Comparison of ENCODE assay signal across 17 cellular contexts in genomic region chr20:4068708-4069107, GRCh38. TPM values are rescaled to one million over a fixed set of nuclear protein-coding genes. Genes with fewer than 3 reads are reported as not detected.
DNase-seq lines count a peak whose midpoint lies in the region; ATAC-seq, FAIRE-seq and TF ChIP-seq lines count a peak whose summit lies in the region.
"Had no signal": no experiment of that assay in that cellular context is flagged by ENCODE, and none has a peak within 500 bp of the region (broad histone marks: within the 10 kb centered on the region; RNA-seq: fewer than 3 reads in every experiment).

No MANE protein-coding gene starts in this region.

- CTCF ChIA-PET in SK-N-SH (lab: Yijun Ruan, JAX) (interaction anchor here (0.9 to 10.1 kb wide), 2 partner anchors 10 to 15 kb away, joined by 4 to 82 read pairs; no protein-coding TSS in a partner anchor), mammary epithelial cell (lab: Charles Lee; ENCODE audit: low non-redundant PET) (no interaction called here)

- no peak for TF ChIP-seq EP300 in SK-N-SH (IDR thresholded peaks at IDR 0.05; ENCODE audit: borderline replicate concordance in 1 of 2, low read depth in 1 of 2, low read length in 1 of 2)

- intact Hi-C loops in mammary epithelial cell (cut with micrococcal nuclease) = no loop called here
- intact Hi-C loops in left colon (cut with DNase I, micrococcal nuclease) = no loop called here

- H3K9ac ChIP-seq in SK-N-SH (no peak overlapping the region), mammary epithelial cell (ENCODE audit: insufficient read depth, low read length) (no peak overlapping the region)

- in situ Hi-C loops in mammary epithelial cell (cut with MboI; ENCODE audit: low sequenced_read_pairs in 2 of 2) = no loop called here

- TF ChIP-seq RAD21 in SK-N-SH (IDR thresholded peaks at IDR 0.05; ENCODE audit: low read length) = no peak

- TF ChIP-seq CTCF in SK-N-SH (IDR thresholded peaks at IDR 0.05) (no peak), mammary epithelial cell (conservative IDR thresholded peaks at IDR 0.05 in 1 of 2, IDR thresholded peaks at IDR 0.05 in 1 of 2; ENCODE audit: extremely low read depth in 1 of 2, insufficient read depth in 1 of 2, low read depth in 1 of 2, low read length in 2 of 2) (no peak), WERI-Rb-1 (IDR thresholded peaks at IDR 0.05; ENCODE audit: low read depth, low read length) (no peak)

- BruUV-seq in mammary epithelial cell (replicated peaks; lab: Mats Ljungman, UMichigan) = no TSS peak

- WGBS in SK-N-SH (ENCODE audit: low lambda C conversion rate) = 60% methylated on average over 4 of the region's 4 CpGs
- 36% methylated on average over 2 of the region's 4 CpGs for WGBS in mammary epithelial cell (ENCODE audit: low coverage, missing lambda C conversion rate)

- H3K27me3 ChIP-seq in SK-N-SH (ENCODE audit: insufficient read depth) = no peaks in the 10 kb centered on the region
- no peaks in the 10 kb centered on the region for H3K27me3 ChIP-seq in mammary epithelial cell (ENCODE audit: insufficient read depth, low read length)
- H3K27me3 ChIP-seq in WERI-Rb-1 (ENCODE audit: insufficient read depth, low read depth, severe bottlenecking) = no peaks in the 10 kb centered on the region

- dilution Hi-C loops in mammary epithelial cell (cut with HindIII; ENCODE audit: low sequenced_read_pairs) = no loop called here

- no peaks in the 10 kb centered on the region for H3K9me3 ChIP-seq in SK-N-SH
- peaks cover 5% of the 10 kb centered on the region for H3K9me3 ChIP-seq in mammary epithelial cell (replicated peaks; ENCODE audit: insufficient read depth, low read length)
- H3K9me3 ChIP-seq in WERI-Rb-1 (ENCODE audit: severe bottlenecking) = no peaks in the 10 kb centered on the region

- H4K20me1 ChIP-seq in SK-N-SH (ENCODE audit: insufficient read depth) (no peaks in the 10 kb centered on the region), mammary epithelial cell (ENCODE audit: insufficient read depth, low read length) (no peaks in the 10 kb centered on the region)

- H3K36me3 ChIP-seq in SK-N-SH (replicated peaks in 1 of 2; ENCODE audit: control insufficient read depth in 1 of 2, insufficient read depth in 2 of 2, low read length in 1 of 2) = no peaks in the 10 kb centered on the region
- H3K36me3 ChIP-seq in mammary epithelial cell (ENCODE audit: insufficient read depth, low read length) = no peaks in the 10 kb centered on the region
- no peaks in the 10 kb centered on the region for H3K36me3 ChIP-seq in WERI-Rb-1

- peak; percentile 76 for FAIRE-seq in urothelium cell line (lab: Jason Lieb, UNC)

- H3K79me2 ChIP-seq in SK-N-SH (ENCODE audit: insufficient read depth) (no peaks in the 10 kb centered on the region; the same call in 1 of the 2 replicates), mammary epithelial cell (ENCODE audit: insufficient read depth, low read length) (no peaks in the 10 kb centered on the region)

- POLR2A ChIA-PET in SK-N-SH (lab: Yijun Ruan, JAX) = no interaction called here

- H3K4me2 ChIP-seq in SK-N-SH (no peak overlapping the region), mammary epithelial cell (ENCODE audit: insufficient read depth, low read depth, low read length) (no peak overlapping the region)
- H3K4me2 ChIP-seq: GM23338, smooth muscle cell had no signal

- H2AFZ ChIP-seq in SK-N-SH (ENCODE audit: low read depth) = no peak overlapping the region
- H2AFZ ChIP-seq in mammary epithelial cell (ENCODE audit: low read depth, low read length) = no peak overlapping the region
- H2AFZ ChIP-seq: GM23338 had no signal

- DNase-seq in SK-N-SH (no peak), mammary epithelial cell (peak; percentile 57), left colon (no peak), urothelium cell line (ENCODE audit: low spot score) (peak; percentile 63), dedifferentiated amniotic fluid mesenchymal stem cell (ENCODE audit: extremely low spot score) (no peak), WERI-Rb-1 (no peak), T-helper 1 cell (no peak)
- DNase-seq: 8988T; activated CD8-positive, alpha-beta T cell treated with anti-CD3 and anti-CD28 coated beads for 36 hours; foreskin melanocyte; NCI-H1436; NCI-H446; occipital lobe had no signal

- peaks cover 19 to 39% of the 10 kb centered on the region in 2 experiments for H3K4me1 ChIP-seq in SK-N-SH (ENCODE audit: control insufficient read depth in 1 of 2, insufficient read depth in 2 of 2, low read depth in 1 of 2, low read length in 1 of 2)
- peaks cover 46% of the 10 kb centered on the region for H3K4me1 ChIP-seq in mammary epithelial cell (ENCODE audit: insufficient read depth, low read length)

- H3K9me2 ChIP-seq in SK-N-SH = no peaks in the 10 kb centered on the region

- H3K4me3 ChIP-seq in SK-N-SH (ENCODE audit: low read depth in 2 of 2, low read length in 1 of 2) = no peak overlapping the region
- no peak overlapping the region for H3K4me3 ChIP-seq in mammary epithelial cell (replicated peaks in 1 of 3; ENCODE audit: insufficient read depth in 1 of 3, low read depth in 2 of 3, low read length in 3 of 3)
- no peak overlapping the region for H3K4me3 ChIP-seq in WERI-Rb-1 (ENCODE audit: low read depth, low read length)
- H3K4me3 ChIP-seq: GM23338, SK-N-MC, smooth muscle cell had no signal

- H3K27ac ChIP-seq in SK-N-SH (ENCODE audit: low read depth in 2 of 2, low read length in 1 of 2) (no peak overlapping the region; a peak in 1 of 4 replicates), mammary epithelial cell (ENCODE audit: insufficient read depth, low read depth, low read length) (no peak overlapping the region), WERI-Rb-1 (no peak overlapping the region)
- H3K27ac ChIP-seq: SK-N-MC had no signal

- no peak for ATAC-seq in SK-N-SH treated with all-trans-retinoic acid at 6 μM for 48 hours
- ATAC-seq in left colon = peak; percentile 53
- ATAC-seq: activated CD8-positive, alpha-beta T cell treated with anti-CD3 and anti-CD28 coated beads for 36 hours; GM23338 had no signal

- H3F3A ChIP-seq in SK-N-SH (replicated peaks; ENCODE audit: insufficient read depth) = peaks cover 33% of the 10 kb centered on the region

TF ChIP-seq in SK-N-SH, 30 proteins besides CTCF, POLR2A, EP300 and RAD21:
- no peak for TF ChIP-seq MXI1 (IDR thresholded peaks at IDR 0.05; ENCODE audit: low read depth, low read length)
- TF ChIP-seq NFIC (IDR thresholded peaks at IDR 0.05; ENCODE audit: borderline replicate concordance) = peak; percentile 25; the same call in 1 of the 2 replicates

TF ChIP-seq in SK-N-SH treated with all-trans-retinoic acid at 6 μM for 48 hours, 23 proteins besides CTCF, POLR2A, EP300 and RAD21 (continues in another document):
- TF ChIP-seq ISL1 (CRISPR knock-in tag; IDR thresholded peaks at IDR 0.05) = no peak
- TF ChIP-seq ZNF70 (CRISPR knock-in tag; IDR thresholded peaks at IDR 0.05) = no peak
- no peak for TF ChIP-seq ZC3H10 (CRISPR knock-in tag; IDR thresholded peaks at IDR 0.05)
- TF ChIP-seq ZFP30 (CRISPR knock-in tag; IDR thresholded peaks at IDR 0.05) = no peak
- no peak for TF ChIP-seq TOX (CRISPR knock-in tag; IDR thresholded peaks at IDR 0.05; ENCODE audit: borderline replicate concordance)
- TF ChIP-seq TSHZ2 (CRISPR knock-in tag; IDR thresholded peaks at IDR 0.05) = no peak
- TF ChIP-seq ZNF565 (CRISPR knock-in tag; conservative IDR thresholded peaks at IDR 0.05; ENCODE audit: low read depth) = no peak
- TF ChIP-seq OSR1 (CRISPR knock-in tag; IDR thresholded peaks at IDR 0.05) = no peak
- no peak for TF ChIP-seq SNAI2 (CRISPR knock-in tag; IDR thresholded peaks at IDR 0.05)
- no peak for TF ChIP-seq ARNTL (CRISPR knock-in tag; IDR thresholded peaks at IDR 0.05; ENCODE audit: borderline replicate concordance, low read depth)
- no peak for TF ChIP-seq ZNF8 (CRISPR knock-in tag; IDR thresholded peaks at IDR 0.05)

RNA-seq across cellular contexts. Expression of gene RNF24, which starts 53.4 kb away (rescaled TPM):
- polyA plus RNA-seq in SK-N-SH (2012; rRNA removed) = 6.9 and 7.9 TPM in 2 replicates
- polyA plus RNA-seq in SK-N-SH (2012; cell fraction: cytosol; rRNA removed) = 7.3 and 8.1 TPM in 2 replicates
- 9.7 and 9.9 TPM in 2 replicates for polyA plus RNA-seq in SK-N-SH (2012; cell fraction: nucleus; rRNA removed)
- total RNA-seq in mammary epithelial cell = 10 to 100 TPM in 1 of 2 donors, 1 to 10 TPM in 1; 8.8 to 13.5 TPM
- polyA plus RNA-seq in mammary epithelial cell = 5.9 TPM
- 15.0 TPM for polyA minus RNA-seq in mammary epithelial cell
- 1 to 10 TPM; 2.9 to 5.6 TPM for total RNA-seq in left colon

Comparison
In these comparisons a context has a peak if more than half of its experiments do, and no peak if none do; other contexts are left out.
1. DNase-seq: peak in mammary epithelial cell (single experiment) and urothelium cell line (single experiment); none in SK-N-SH (single experiment), left colon (0 of 2), dedifferentiated amniotic fluid mesenchymal stem cell (single experiment), WERI-Rb-1 (single experiment) and T-helper 1 cell (0 of 5).